9 cellular contexts compared by ENCODE assay signal in the genomic region with DNA sequence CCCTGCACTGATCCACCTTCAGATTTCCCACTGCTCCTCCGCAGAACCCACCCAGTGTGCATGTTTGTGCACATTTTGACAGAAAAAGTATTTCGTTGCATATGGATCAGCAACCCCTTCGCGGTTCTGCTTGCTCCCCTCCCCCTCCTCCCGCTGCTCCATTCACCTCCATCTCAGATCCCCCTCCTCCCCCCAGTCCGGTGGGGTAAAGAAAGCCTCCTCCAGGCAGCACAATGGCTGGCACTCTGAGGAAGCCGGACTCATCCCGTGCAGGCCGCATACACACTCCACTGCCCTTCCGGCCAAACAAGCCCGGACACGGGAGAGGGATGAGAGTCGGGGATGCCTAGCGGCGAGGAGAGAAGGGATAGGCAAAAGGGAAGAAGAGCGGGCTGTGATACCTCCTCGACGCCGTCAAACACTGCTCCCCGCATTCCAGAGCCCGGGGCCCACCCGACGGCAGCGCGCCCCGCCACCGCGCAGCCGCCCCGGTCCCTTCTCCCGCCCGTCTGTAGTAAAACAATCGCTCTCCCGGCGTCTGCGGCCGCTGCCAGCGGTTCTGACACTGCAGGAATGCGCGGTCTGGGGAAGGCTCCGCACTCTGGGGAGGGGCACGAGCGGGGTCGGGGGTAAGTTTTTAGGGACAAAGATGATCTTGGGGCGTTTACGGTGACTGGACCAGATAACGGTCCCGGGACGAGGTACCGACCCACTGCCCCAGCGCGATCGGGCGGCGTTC. TPM values are rescaled to one million over a fixed set of nuclear protein-coding genes. Genes with fewer than 3 reads are reported as not detected.
DNase-seq lines count a peak whose midpoint lies in the region; ATAC-seq and TF ChIP-seq lines count a peak whose summit lies in the region.
"Had no signal": no experiment of that assay in that cellular context is flagged by ENCODE, and none has a peak within 500 bp of the region (broad histone marks: within the 10 kb centered on the region; RNA-seq: fewer than 3 reads in every experiment).

No MANE protein-coding gene starts in this region.

- H3K27me3 Mint-ChIP-seq in activated CD8-positive, alpha-beta memory T cell treated with anti-CD3 and anti-CD28 coated beads, Interleukin-2, amount 10 ng/mL, durations not matched to agents 7 days and 5 days = peaks cover 47% of the 10 kb centered on the region

- peak overlapping the region; percentile 53 to 80 (median 57) for H3K4me3 ChIP-seq in upper lobe of left lung

- WGBS in upper lobe of left lung, 2 donors = 3 to 6% methylated on average over 20 to 29 of the region's 55 CpGs

- no peaks in the 10 kb centered on the region for H3K36me3 ChIP-seq in upper lobe of left lung
- H3K36me3 ChIP-seq: neutrophil had no signal

- TF ChIP-seq EP300 in upper lobe of left lung (IDR thresholded peaks at IDR 0.05) = no peak

- peaks cover 2% of the 10 kb centered on the region for H3K36me3 Mint-ChIP-seq in activated CD8-positive, alpha-beta memory T cell treated with anti-CD3 and anti-CD28 coated beads, Interleukin-2, amount 10 ng/mL, durations not matched to agents 7 days and 5 days

- H3K4me1 Mint-ChIP-seq in activated CD8-positive, alpha-beta memory T cell treated with anti-CD3 and anti-CD28 coated beads, Interleukin-2, amount 10 ng/mL, durations not matched to agents 7 days and 5 days = peaks cover 18% of the 10 kb centered on the region

- H3K27me3 ChIP-seq in upper lobe of left lung = peaks cover 0 to 3% (median 0%) of the 10 kb centered on the region in 4 donors

- H3K4me3 Mint-ChIP-seq in activated CD8-positive, alpha-beta memory T cell treated with anti-CD3 and anti-CD28 coated beads, Interleukin-2, amount 10 ng/mL, durations not matched to agents 7 days and 5 days = peak overlapping the region; percentile 68

- ATAC-seq in GM21390 (IDR thresholded peaks at IDR 0.05; ENCODE audit: unreplicated experiment) (peak; percentile 26), upper lobe of left lung (ENCODE audit: low FRiP score in 2 of 2) (peak; percentile 59 to 77)
- peak; percentile 38 for ATAC-seq in activated CD8-positive, alpha-beta memory T cell treated with anti-CD3 and anti-CD28 coated beads, Interleukin-2, amount 10 ng/mL, durations not matched to agents 7 days and 5 days

- no peak overlapping the region for H3K27ac Mint-ChIP-seq in activated CD8-positive, alpha-beta memory T cell treated with anti-CD3 and anti-CD28 coated beads, Interleukin-2, amount 10 ng/mL, durations not matched to agents 7 days and 5 days

- no peaks in the 10 kb centered on the region for H3K9me3 Mint-ChIP-seq in activated CD8-positive, alpha-beta memory T cell treated with anti-CD3 and anti-CD28 coated beads, Interleukin-2, amount 10 ng/mL, durations not matched to agents 7 days and 5 days (ENCODE audit: low read depth)

- TF ChIP-seq CTCF in upper lobe of left lung (IDR thresholded peaks at IDR 0.05) = no peak

- DNase-seq in Ammon's horn (ENCODE audit: low spot score) = peak; percentile 54
- no peak for DNase-seq in activated CD8-positive, alpha-beta memory T cell treated with anti-CD3 and anti-CD28 coated beads, Interleukin-2, amount 10 ng/mL, durations not matched to agents 7 days and 5 days
- peak; percentile 36 for DNase-seq in fibroblast of gingiva (ENCODE audit: low read depth)
- peak; percentile 13 for DNase-seq in mucosa of gallbladder (ENCODE audit: low spot score)
- peak in 1 of 2 donors; percentile 88 for DNase-seq in upper lobe of left lung
- DNase-seq in NCI-H2196 treated with DMSO at 0.1 percent for 48 hours (lab: John Stamatoyannopoulos, UW; ENCODE audit: unreplicated experiment) = no peak
- no peak for DNase-seq in OCI-M2 (lab: John Stamatoyannopoulos, UW; ENCODE audit: unreplicated experiment)

- peaks cover 10 to 24% (median 16%) of the 10 kb centered on the region in 4 donors for H3K4me1 ChIP-seq in upper lobe of left lung

- no peak for TF ChIP-seq POLR2A in upper lobe of left lung (IDR thresholded peaks at IDR 0.05)

- no peaks in the 10 kb centered on the region for H3K9me3 ChIP-seq in upper lobe of left lung
- H3K9me3 ChIP-seq: neutrophil had no signal

- peak overlapping the region; percentile 55 to 84 (median 70) for H3K27ac ChIP-seq in upper lobe of left lung
- H3K27ac ChIP-seq: neutrophil had no signal

- CTCF ChIA-PET in activated CD8-positive, alpha-beta memory T cell treated with anti-CD3 and anti-CD28 coated beads, Interleukin-2, amount 10 ng/mL, durations not matched to agents 7 days and 5 days (lab: Charles Lee) = interaction anchor here (1.4 kb wide), 1 partner anchor 42 kb away, joined by 3 read pairs; no protein-coding TSS in a partner anchor

RNA-seq across cellular contexts. Expression of gene FEZ1, which starts 0.9 kb away (rescaled TPM):
- total RNA-seq in activated CD8-positive, alpha-beta memory T cell treated with anti-CD3 and anti-CD28 coated beads, Interleukin-2, amount 10 ng/mL, durations not matched to agents 7 days and 5 days = 1 to 10 TPM; 1.1 to 9.0 TPM
- 23.0 TPM for total RNA-seq in mucosa of gallbladder
- total RNA-seq in upper lobe of left lung = 10 to 100 TPM; 12.8 to 35.3 (median 19.8) TPM

Comparison
In these comparisons a context has a peak if more than half of its experiments do, and no peak if none do; other contexts are left out.
1. DNase-seq: peak in Ammon's horn (single experiment), fibroblast of gingiva (single experiment) and mucosa of gallbladder (single experiment); none in activated CD8-positive, alpha-beta memory T cell treated with anti-CD3 and anti-CD28 coated beads, Interleukin-2, amount 10 ng/mL, durations not matched to agents 7 days and 5 days (single experiment), NCI-H2196 treated with DMSO at 0.1 percent for 48 hours (single experiment) and OCI-M2 (single experiment).
2. Peak in every context shown above with its lines, with median percentiles within 50 percentile points of each other: ATAC-seq.